Comparison of ENCODE assay signal across 16 cellular contexts in genomic region chr10:60479305-60480020, GRCh38.
DNase-seq lines count a peak whose midpoint lies in the region; ATAC-seq, FAIRE-seq and TF ChIP-seq lines count a peak whose summit lies in the region.
"Had no signal": no experiment of that assay in that cellular context is flagged by ENCODE, and none has a peak within 500 bp of the region (broad histone marks: within the 10 kb centered on the region; RNA-seq: fewer than 3 reads in every experiment).

No MANE protein-coding gene starts in this region.

- no peaks in the 10 kb centered on the region for H3K79me2 ChIP-seq in astrocyte (ENCODE audit: insufficient read depth, low read length)

- WGBS in spleen, 5 donors: 79 to 90% (median 83%) methylated on average over 4 of the region's 4 CpGs

- peaks cover 13% of the 10 kb centered on the region for H3K4me1 Mint-ChIP-seq in astrocyte (ENCODE audit: low read depth, unreplicated experiment)

- no peak overlapping the region for H3K9ac ChIP-seq in astrocyte (ENCODE audit: low read length)

- ATAC-seq in GM18498 (IDR thresholded peaks at IDR 0.05; ENCODE audit: unreplicated experiment) (peak; percentile 45), mucosa of descending colon (no peak)
- ATAC-seq: left cardiac atrium; naive thymus-derived CD4-positive, alpha-beta T cell had no signal

- H3K27me3 ChIP-seq in astrocyte (ENCODE audit: insufficient read depth, low read length): no peaks in the 10 kb centered on the region
- no peaks in the 10 kb centered on the region for H3K27me3 ChIP-seq in spleen (replicated peaks in 1 of 7)

- H3K27me3 Mint-ChIP-seq in astrocyte (ENCODE audit: low read depth, unreplicated experiment): no peaks in the 10 kb centered on the region
- H3K27me3 Mint-ChIP-seq: activated CD4-positive, alpha-beta T cell treated with anti-CD3 and anti-CD28 coated beads, Interleukin-2, amount 10 ng/mL, durations not matched to agents 7 days and 5 days; brain; naive thymus-derived CD4-positive, alpha-beta T cell had no signal

- H3K4me3 ChIP-seq in HEK293 (ENCODE audit: low read depth, low read length) (no peak overlapping the region), astrocyte (ENCODE audit: insufficient read depth, low read depth, low read length) (no peak overlapping the region), mucosa of descending colon (no peak overlapping the region), spleen (no peak overlapping the region)

- H3K4me1 ChIP-seq in HEK293 (ENCODE audit: control insufficient read depth, insufficient read depth, low read length) (no peaks in the 10 kb centered on the region; the same call in 1 of the 2 replicates), astrocyte (ENCODE audit: insufficient read depth, low read length) (peaks cover 13% of the 10 kb centered on the region), mucosa of descending colon (ENCODE audit: low read depth) (no peaks in the 10 kb centered on the region), spleen (no peaks in the 10 kb centered on the region)

- no peaks in the 10 kb centered on the region for H4K20me1 ChIP-seq in astrocyte (ENCODE audit: insufficient read depth, low read length)

- intact Hi-C loops in mucosa of descending colon (cut with DNase I, micrococcal nuclease) (no loop called here), spleen (cut with DNase I; ENCODE audit: low total_unique reads) (no loop called here)

- POLR2A ChIA-PET in HEK293 (lab: Yijun Ruan, JAX): no interaction called here

- DNase-seq in astrocyte (ENCODE audit: low read depth): peak; percentile 28
- peak; percentile 15 for DNase-seq in kidney tubule cell (ENCODE audit: low spot score)
- DNase-seq in mucosa of descending colon: no peak
- DNase-seq in spleen: no peak
- no peak for DNase-seq in HPDE6-E6E7 (ENCODE audit: extremely low spot score)
- no peak for DNase-seq in stimulated activated CD8-positive, alpha-beta memory T cell treated with anti-CD3 and anti-CD28 coated beads, Interleukin-4, amount 100 ng/mL, for 48 hours
- DNase-seq: activated CD4-positive, alpha-beta T cell treated with anti-CD3 and anti-CD28 coated beads, Interleukin-2, amount 10 ng/mL, durations not matched to agents 7 days and 5 days; head of caudate nucleus; left cardiac atrium; naive thymus-derived CD4-positive, alpha-beta T cell; retina; stimulated activated CD4-positive, alpha-beta T cell treated with anti-CD3 and anti-CD28 coated beads, Interleukin-4, amount 100 ng/mL, for 4 hours; stimulated activated naive CD4-positive, alpha-beta T cell had no signal

- CTCF ChIA-PET in HEK293 (lab: Yijun Ruan, JAX): interaction anchor here (0.6 to 0.8 kb wide), 2 partner anchors 21 to 289 kb away, joined by 3 to 4 read pairs; no protein-coding TSS in a partner anchor

- H2AFZ ChIP-seq in astrocyte (ENCODE audit: low read depth, low read length): no peak overlapping the region

- no peak overlapping the region for H3K27ac Mint-ChIP-seq in astrocyte (ENCODE audit: unreplicated experiment)
- H3K27ac Mint-ChIP-seq: activated CD4-positive, alpha-beta T cell treated with anti-CD3 and anti-CD28 coated beads, Interleukin-2, amount 10 ng/mL, durations not matched to agents 7 days and 5 days had no signal

- TF ChIP-seq POLR2A in spleen (IDR thresholded peaks at IDR 0.05): no peak

- H3K9me3 Mint-ChIP-seq in astrocyte (ENCODE audit: unreplicated experiment): no peaks in the 10 kb centered on the region
- H3K9me3 Mint-ChIP-seq: activated CD4-positive, alpha-beta T cell treated with anti-CD3 and anti-CD28 coated beads, Interleukin-2, amount 10 ng/mL, durations not matched to agents 7 days and 5 days; brain; naive thymus-derived CD4-positive, alpha-beta T cell had no signal

- H3K9me3 ChIP-seq in HEK293 (ENCODE audit: control insufficient read depth, insufficient read depth, low read depth, low read length): no peaks in the 10 kb centered on the region
- no peaks in the 10 kb centered on the region for H3K9me3 ChIP-seq in astrocyte (ENCODE audit: insufficient read depth, low read depth, low read length)
- no peaks in the 10 kb centered on the region for H3K9me3 ChIP-seq in mucosa of descending colon
- H3K9me3 ChIP-seq in spleen: no peaks in the 10 kb centered on the region

- H3K27ac ChIP-seq in HEK293 (ENCODE audit: extremely low read depth, low read depth, low read length) (no peak overlapping the region), astrocyte (ENCODE audit: low read depth, low read length) (no peak overlapping the region), spleen (no peak overlapping the region)

- no peak overlapping the region for H3K4me2 ChIP-seq in astrocyte (ENCODE audit: low read length)

- no peaks in the 10 kb centered on the region for H3K36me3 ChIP-seq in HEK293 (ENCODE audit: control insufficient read depth in 2 of 2, insufficient read depth in 1 of 2, low read length in 2 of 2)
- H3K36me3 ChIP-seq in astrocyte (ENCODE audit: insufficient read depth, low read length): no peaks in the 10 kb centered on the region
- H3K36me3 ChIP-seq in mucosa of descending colon (ENCODE audit: low read depth): no peaks in the 10 kb centered on the region
- H3K36me3 ChIP-seq in spleen: no peaks in the 10 kb centered on the region

- H3K4me3 Mint-ChIP-seq in astrocyte (ENCODE audit: unreplicated experiment): no peak overlapping the region
- H3K4me3 Mint-ChIP-seq: activated CD4-positive, alpha-beta T cell treated with anti-CD3 and anti-CD28 coated beads, Interleukin-2, amount 10 ng/mL, durations not matched to agents 7 days and 5 days; naive thymus-derived CD4-positive, alpha-beta T cell had no signal

- FAIRE-seq in astrocyte (lab: Jason Lieb, UNC): peak; percentile 9

- TF ChIP-seq CTCF in HEK293 (tag by site-specific recombination; IDR thresholded peaks at IDR 0.05): no peak
- TF ChIP-seq CTCF in astrocyte (IDR thresholded peaks at IDR 0.05; ENCODE audit: insufficient read depth, low read depth, low read length): no peak
- no peak for TF ChIP-seq CTCF in mucosa of descending colon (IDR thresholded peaks at IDR 0.05)
- TF ChIP-seq CTCF in spleen (IDR thresholded peaks at IDR 0.05 in 8 of 11, conservative IDR thresholded peaks at IDR 0.05 in 3 of 11): no peak

- H3K36me3 Mint-ChIP-seq in astrocyte (ENCODE audit: low read depth, unreplicated experiment): no peaks in the 10 kb centered on the region
- H3K36me3 Mint-ChIP-seq: brain had no signal

TF ChIP-seq in HEK293, 187 proteins besides CTCF, POLR2A, EP300 and RAD21:
- TF ChIP-seq ZNF654 (tag by site-specific recombination; IDR thresholded peaks at IDR 0.05; ENCODE audit: low read depth) (no peak), ZNF473 (tag by site-specific recombination; IDR thresholded peaks at IDR 0.05) (no peak), PRDM10 (tag by site-specific recombination; IDR thresholded peaks at IDR 0.05) (peak; percentile 70), ZNF302 (tag by site-specific recombination; IDR thresholded peaks at IDR 0.05; ENCODE audit: low read depth) (no peak), ZNF530 (tag by site-specific recombination; IDR thresholded peaks at IDR 0.05; ENCODE audit: low read depth) (no peak), ZBTB21 (tag by site-specific recombination; IDR thresholded peaks at IDR 0.05) (no peak), ZNF366 (tag by site-specific recombination; conservative IDR thresholded peaks at IDR 0.05) (no peak), ZNF223 (tag by site-specific recombination; IDR thresholded peaks at IDR 0.05) (no peak)

Comparison
In these comparisons a context has a peak if more than half of its experiments do, and no peak if none do; other contexts are left out.
1. DNase-seq: peak in astrocyte (single experiment) and kidney tubule cell (single experiment); none in mucosa of descending colon (0 of 3), spleen (single experiment), HPDE6-E6E7 (single experiment) and stimulated activated CD8-positive, alpha-beta memory T cell treated with anti-CD3 and anti-CD28 coated beads, Interleukin-4, amount 100 ng/mL, for 48 hours (single experiment).